14 cellular contexts compared by ENCODE assay signal in genomic region chr1:26540346-26540745, GRCh38. TPM values are rescaled to one million over a fixed set of nuclear protein-coding genes. Genes with fewer than 3 reads are reported as not detected.
DNase-seq lines count a peak whose midpoint lies in the region; ATAC-seq and TF ChIP-seq lines count a peak whose summit lies in the region.
"Had no signal": no experiment of that assay in that cellular context is flagged by ENCODE, and none has a peak within 500 bp of the region (broad histone marks: within the 10 kb centered on the region; RNA-seq: fewer than 3 reads in every experiment).

No MANE protein-coding gene starts in this region.

- TF ChIP-seq CTCF in CD8-positive, alpha-beta T cell (IDR thresholded peaks at IDR 0.05), result no peak
- TF ChIP-seq CTCF in nephron progenitor cell (IDR thresholded peaks at IDR 0.05), result no peak
- TF ChIP-seq CTCF in psoas muscle (IDR thresholded peaks at IDR 0.05), result no peak

- H3K79me2 ChIP-seq in Karpas-422 (ENCODE audit: low read length), result 0 out of 2 replicates have a peak, but pooled peaks cover under 1% of the 10 kb centered on the region

- H3K9me3 ChIP-seq in CD8-positive, alpha-beta T cell (ENCODE audit: low read length), result no peaks in the 10 kb centered on the region
- no peaks in the 10 kb centered on the region for H3K9me3 ChIP-seq in Karpas-422 (ENCODE audit: low read length)
- H3K9me3 ChIP-seq in psoas muscle, result no peaks in the 10 kb centered on the region
- H3K9me3 ChIP-seq: Caco-2 had no signal

- no peaks in the 10 kb centered on the region for H3K9me3 Mint-ChIP-seq in CD8-positive, alpha-beta T cell
- H3K9me3 Mint-ChIP-seq in activated naive CD8-positive, alpha-beta T cell treated with anti-CD3 and anti-CD28 coated beads for 36 hours, result no peaks in the 10 kb centered on the region
- no peaks in the 10 kb centered on the region for H3K9me3 Mint-ChIP-seq in nephron progenitor cell

- H3K4me3 ChIP-seq in CD8-positive, alpha-beta T cell (ENCODE audit: low read depth, low read length), result no peak overlapping the region
- no peak overlapping the region for H3K4me3 ChIP-seq in Karpas-422 (ENCODE audit: low read length)
- no peak overlapping the region for H3K4me3 ChIP-seq in psoas muscle

- H4K20me1 ChIP-seq in Karpas-422 (ENCODE audit: insufficient read depth, low read depth, low read length), result no peaks in the 10 kb centered on the region

- no peak for ATAC-seq in CD8-positive, alpha-beta T cell
- no peak for ATAC-seq in HG03457 (IDR thresholded peaks at IDR 0.05; ENCODE audit: unreplicated experiment)
- ATAC-seq in psoas muscle, result no peak
- no peak for ATAC-seq in HG02970 (IDR thresholded peaks at IDR 0.05; ENCODE audit: low FRiP score, unreplicated experiment)
- ATAC-seq: HCT116, Panc1 had no signal

- peaks cover 76% of the 10 kb centered on the region for H3K4me1 ChIP-seq in CD8-positive, alpha-beta T cell (ENCODE audit: insufficient read depth, low read length)
- peaks cover 70% of the 10 kb centered on the region for H3K4me1 ChIP-seq in Karpas-422 (ENCODE audit: low read length)
- no peaks in the 10 kb centered on the region for H3K4me1 ChIP-seq in psoas muscle

- H3K4me1 Mint-ChIP-seq in CD8-positive, alpha-beta T cell (ENCODE audit: low read depth), result peaks cover 77% of the 10 kb centered on the region
- peaks cover 71% of the 10 kb centered on the region for H3K4me1 Mint-ChIP-seq in activated naive CD8-positive, alpha-beta T cell treated with anti-CD3 and anti-CD28 coated beads for 36 hours
- H3K4me1 Mint-ChIP-seq in nephron progenitor cell, result peaks cover 62% of the 10 kb centered on the region

- no peak overlapping the region for H3K27ac ChIP-seq in CD8-positive, alpha-beta T cell (ENCODE audit: low read depth, low read length)
- H3K27ac ChIP-seq in Karpas-422 (ENCODE audit: low read length) (peak overlapping the region; percentile 68), psoas muscle (no peak overlapping the region)

- intact Hi-C loops in CD8-positive, alpha-beta T cell (cut with DNase I, micrococcal nuclease), result loop anchor here (5.0 kb wide), 2 partner anchors 247 to 287 kb away; partner anchors contain the start of genes PIGV (in 1 of the 2) and ZDHHC18 (in 1 of the 2)
- intact Hi-C loops in psoas muscle (cut with DNase I), result no loop called here

- no peaks in the 10 kb centered on the region for H3K36me3 ChIP-seq in CD8-positive, alpha-beta T cell (ENCODE audit: insufficient read depth, low read length)
- H3K36me3 ChIP-seq in Karpas-422 (ENCODE audit: insufficient read depth, low read length) (no peaks in the 10 kb centered on the region), psoas muscle (ENCODE audit: insufficient read depth in 1 of 2, low read depth in 1 of 2) (no peaks in the 10 kb centered on the region)

- no peak overlapping the region for H3K4me2 ChIP-seq in Karpas-422 (ENCODE audit: low read depth, low read length, poor library complexity, severe bottlenecking)

- peak overlapping the region; percentile 59 for H3K4me3 Mint-ChIP-seq in CD8-positive, alpha-beta T cell
- peak overlapping the region; percentile 44 for H3K4me3 Mint-ChIP-seq in activated naive CD8-positive, alpha-beta T cell treated with anti-CD3 and anti-CD28 coated beads for 36 hours
- no peak overlapping the region for H3K4me3 Mint-ChIP-seq in nephron progenitor cell

- no peaks in the 10 kb centered on the region for H3K36me3 Mint-ChIP-seq in CD8-positive, alpha-beta T cell
- H3K36me3 Mint-ChIP-seq in activated naive CD8-positive, alpha-beta T cell treated with anti-CD3 and anti-CD28 coated beads for 36 hours, result peaks cover 14% of the 10 kb centered on the region
- H3K36me3 Mint-ChIP-seq in nephron progenitor cell (ENCODE audit: low read depth), result no peaks in the 10 kb centered on the region

- peak overlapping the region; percentile 88 for H3K27ac Mint-ChIP-seq in CD8-positive, alpha-beta T cell
- H3K27ac Mint-ChIP-seq in activated naive CD8-positive, alpha-beta T cell treated with anti-CD3 and anti-CD28 coated beads for 36 hours, result peak overlapping the region; percentile 81
- H3K27ac Mint-ChIP-seq in nephron progenitor cell, result peak overlapping the region; percentile 87

- no peak for DNase-seq in CD8-positive, alpha-beta T cell
- DNase-seq in Karpas-422 (no peak), nephron progenitor cell (no peak), HUDEP-2 (lab: John Stamatoyannopoulos, UW; ENCODE audit: unreplicated experiment in 76 of 76) (no peak), psoas muscle (no peak)
- DNase-seq in activated naive CD8-positive, alpha-beta T cell treated with anti-CD3 and anti-CD28 coated beads for 36 hours, result no peak
- DNase-seq: activated gamma-delta T cell treated with Interleukin-2 at 50 U/mL for 16 hours, Caco-2, kidney glomerular epithelial cell, NCI-H2107 had no signal

- no peaks in the 10 kb centered on the region for H3K27me3 Mint-ChIP-seq in CD8-positive, alpha-beta T cell (ENCODE audit: low read depth)
- no peaks in the 10 kb centered on the region for H3K27me3 Mint-ChIP-seq in activated naive CD8-positive, alpha-beta T cell treated with anti-CD3 and anti-CD28 coated beads for 36 hours
- peaks cover 2% of the 10 kb centered on the region for H3K27me3 Mint-ChIP-seq in nephron progenitor cell (ENCODE audit: low read depth, poor library complexity)

- no peak overlapping the region for H2AFZ ChIP-seq in Karpas-422 (ENCODE audit: low read length)

- POLR2A ChIA-PET in CD8-positive, alpha-beta T cell (lab: Charles Lee), result interaction anchor here (0.7 to 2.5 kb wide), 5 partner anchors 10 to 40 kb away, joined by 3 to 16 read pairs (median 7); no protein-coding TSS in a partner anchor

- no peaks in the 10 kb centered on the region for H3K27me3 ChIP-seq in CD8-positive, alpha-beta T cell (ENCODE audit: insufficient read depth, low read length)
- no peaks in the 10 kb centered on the region for H3K27me3 ChIP-seq in Karpas-422 (ENCODE audit: low read length)
- no peaks in the 10 kb centered on the region for H3K27me3 ChIP-seq in psoas muscle (ENCODE audit: insufficient read depth in 3 of 3, low read length in 2 of 3)

- no peaks in the 10 kb centered on the region for H3K9me2 ChIP-seq in Karpas-422 (replicated peaks; ENCODE audit: insufficient read depth, low read length)

- 98 to 100% (median 99%) methylated on average over 3 of the region's 3 CpGs for WGBS in psoas muscle, 3 donors

- H3K9ac ChIP-seq in Karpas-422 (ENCODE audit: low read length), result peak overlapping the region; percentile 29; the same call in 1 of the 2 replicates

- CTCF ChIA-PET in CD8-positive, alpha-beta T cell (lab: Charles Lee), result interaction anchor here (0.6 to 5.5 kb wide), 5 partner anchors 11 to 248 kb away, joined by 3 to 37 read pairs (median 4); partner anchors contain the start of genes PIGV and RPS6KA1

RNA-seq across cellular contexts. Expression of gene RPS6KA1, which starts 10.8 kb away (rescaled TPM):
- 10 to 100 TPM; 25.8 to 30.3 TPM for total RNA-seq in CD8-positive, alpha-beta T cell
- total RNA-seq in Karpas-422 (2014; rRNA removed; shearing (Covaris generic); ENCODE audit: low replicate concordance), result 85.3 and 106 TPM in 2 replicates
- total RNA-seq in activated naive CD8-positive, alpha-beta T cell treated with anti-CD3 and anti-CD28 coated beads for 36 hours, result 100 to 1,000 TPM; 131 to 133 TPM
- total RNA-seq in psoas muscle, result 1 to 10 TPM; 2.5 to 3.0 (median 2.7) TPM
- polyA plus RNA-seq in psoas muscle, result 1 to 10 TPM in 2 of 3 donors, under 1 TPM in 1; 0.88 to 1.8 (median 1.3) TPM

Comparison
In these comparisons a context has a peak if more than half of its experiments do, and no peak if none do; other contexts are left out.
1. RNA of gene RPS6KA1, which starts 10.8 kb away (total RNA-seq): 131 to 133 TPM in activated naive CD8-positive, alpha-beta T cell treated with anti-CD3 and anti-CD28 coated beads for 36 hours, 85.3 to 106 TPM in Karpas-422 and 25.8 to 30.3 TPM in CD8-positive, alpha-beta T cell; 2.5 to 3.0 TPM in psoas muscle; every median in the first group is over 4 times any median in the second.
2. intact Hi-C loops: an anchor here in CD8-positive, alpha-beta T cell (5.0 kb wide); none called in psoas muscle.
3. Peak in every context shown above with its lines, with median percentiles within 50 percentile points of each other: H3K27ac Mint-ChIP-seq.